ENCODE assay signal across 1 cellular context in the genomic region with DNA sequence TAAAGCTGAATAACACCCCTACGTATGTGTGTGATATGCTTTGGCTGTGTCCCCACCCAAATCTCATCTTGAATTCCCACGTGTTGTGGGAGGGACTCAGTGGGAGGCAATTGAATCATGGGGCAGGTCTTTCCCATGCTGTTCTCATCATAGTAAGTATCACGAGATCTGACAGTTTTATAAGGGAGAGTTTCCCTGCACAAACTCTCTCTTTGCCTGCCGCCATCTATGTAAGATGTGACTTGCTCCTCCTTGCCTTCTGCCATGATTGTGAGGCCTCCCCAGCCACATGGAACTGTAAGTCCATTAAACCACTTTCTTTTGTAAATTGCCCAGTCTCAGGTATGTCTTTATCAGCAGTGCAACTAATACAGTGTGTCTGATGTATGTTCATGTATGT. TPM values are rescaled to one million over a fixed set of nuclear protein-coding genes. Genes with fewer than 3 reads are reported as not detected.
"Had no signal": no experiment of that assay in that cellular context is flagged by ENCODE, and none has a peak within 500 bp of the region (broad histone marks: within the 10 kb centered on the region; RNA-seq: fewer than 3 reads in every experiment).

No MANE protein-coding gene starts in this region.

RNA-seq across cellular contexts. Expression of gene EML1, which starts 30.3 kb away (rescaled TPM):
- total RNA-seq: OCI-LY7 had no signal
